Comparison of ENCODE assay signal across 17 cellular contexts in genomic region chr1:57898531-57898930, GRCh38.
DNase-seq lines count a peak whose midpoint lies in the region; ATAC-seq and TF ChIP-seq lines count a peak whose summit lies in the region.
"Had no signal": no experiment of that assay in that cellular context is flagged by ENCODE, and none has a peak within 500 bp of the region (broad histone marks: within the 10 kb centered on the region; RNA-seq: fewer than 3 reads in every experiment).

No MANE protein-coding gene starts in this region.

- DNase-seq in D341Med (ENCODE audit: low spot score): peak; percentile 67
- peak; percentile 53 for DNase-seq in NCI-H524 treated with DMSO at 0.1 percent for 48 hours (lab: John Stamatoyannopoulos, UW)
- peak; percentile 61 for DNase-seq in WERI-Rb-1
- no peak for DNase-seq in C1 segment of cervical spinal cord (lab: John Stamatoyannopoulos, UW)
- no peak for DNase-seq in NCI-H2171 treated with DMSO at 0.1 percent for 48 hours (lab: John Stamatoyannopoulos, UW)
- no peak for DNase-seq in DMS153 (lab: John Stamatoyannopoulos, UW)
- DNase-seq: 8988T; Caco-2; CD4-positive, CD25-positive, alpha-beta regulatory T cell; CD8-positive, alpha-beta T cell; DND-41; GM23248; H7 had no signal

- H3K9me3 ChIP-seq in WERI-Rb-1 (ENCODE audit: severe bottlenecking): no peaks in the 10 kb centered on the region
- H3K9me3 ChIP-seq: A549, Caco-2 had no signal

- TF ChIP-seq CTCF in WERI-Rb-1 (IDR thresholded peaks at IDR 0.05; ENCODE audit: low read depth, low read length): no peak

- H3K4me3 ChIP-seq in WERI-Rb-1 (ENCODE audit: low read depth, low read length): no peak overlapping the region
- H3K4me3 ChIP-seq: A549, GM23248 had no signal

- ATAC-seq in GM21825 (IDR thresholded peaks at IDR 0.05; ENCODE audit: unreplicated experiment): no peak
- ATAC-seq: A549; CD8-positive, alpha-beta T cell; HCT116 had no signal

- peaks cover 3% of the 10 kb centered on the region for H3K27me3 ChIP-seq in WERI-Rb-1 (ENCODE audit: insufficient read depth, low read depth, severe bottlenecking)

- no peak overlapping the region for H3K27ac ChIP-seq in WERI-Rb-1
- H3K27ac ChIP-seq: A549, C4-2B, GM23248 had no signal

- no peaks in the 10 kb centered on the region for H3K36me3 ChIP-seq in WERI-Rb-1

Comparison
In these comparisons a context has a peak if more than half of its experiments do, and no peak if none do; other contexts are left out.
1. DNase-seq: peak in D341Med (single experiment), NCI-H524 treated with DMSO at 0.1 percent for 48 hours (single experiment) and WERI-Rb-1 (single experiment); none in C1 segment of cervical spinal cord (0 of 14), NCI-H2171 treated with DMSO at 0.1 percent for 48 hours (single experiment) and DMS153 (single experiment).